Comparison of ENCODE assay signal across 3 cellular contexts in genomic region chr12:82994117-82994516, GRCh38.
"Had no signal": no experiment of that assay in that cellular context is flagged by ENCODE, and none has a peak within 500 bp of the region (broad histone marks: within the 10 kb centered on the region; RNA-seq: fewer than 3 reads in every experiment).

No MANE protein-coding gene starts in this region.

- DNase-seq: GDM1, GF-D8 had no signal

- H3K4me3 ChIP-seq: GM12878 had no signal
